Comparison of ENCODE assay signal across 8 cellular contexts in genomic region chr6:139161817-139162284, GRCh38. TPM values are rescaled to one million over a fixed set of nuclear protein-coding genes. Genes with fewer than 3 reads are reported as not detected.
DNase-seq lines count a peak whose midpoint lies in the region; ATAC-seq, FAIRE-seq and TF ChIP-seq lines count a peak whose summit lies in the region.

No MANE protein-coding gene starts in this region.

- H3K9me2 ChIP-seq in PC-3 (replicated peaks; ENCODE audit: low read length), result no peaks in the 10 kb centered on the region

- TF ChIP-seq CTCF in right lobe of liver (IDR thresholded peaks at IDR 0.05) (no peak), HepG2 (CRISPR knock-in tag; IDR thresholded peaks at IDR 0.05) (no peak), osteocyte (IDR thresholded peaks at IDR 0.05) (no peak), PC-3 (conservative IDR thresholded peaks at IDR 0.05; ENCODE audit: low read depth, low read length) (no peak), lower leg skin (IDR thresholded peaks at IDR 0.05) (no peak)

- WGBS in right lobe of liver (ENCODE audit: insufficient coverage, low coverage, low lambda C conversion rate, missing lambda C conversion rate), result 71% methylated on average over 3 of the region's 3 CpGs
- WGBS in HepG2 (ENCODE audit: low lambda C conversion rate), result 55% methylated on average over 3 of the region's 3 CpGs
- 59 to 66% methylated on average over 3 of the region's 3 CpGs for WGBS in lower leg skin, 2 donors

- TF ChIP-seq EP300 in HepG2 (IDR thresholded peaks at IDR 0.05; ENCODE audit: low read depth in 2 of 2, low read length in 2 of 2), result no peak
- no peak for TF ChIP-seq EP300 in HepG2 (CRISPR knock-in tag; IDR thresholded peaks at IDR 0.05; ENCODE audit: borderline replicate concordance)

- H3K4me1 ChIP-seq in right lobe of liver (no peaks in the 10 kb centered on the region), HepG2 (ENCODE audit: insufficient read depth, low read length) (no peaks in the 10 kb centered on the region), PC-3 (ENCODE audit: insufficient read depth, low read length) (no peaks in the 10 kb centered on the region)

- CTCF ChIA-PET in HepG2 (lab: Yijun Ruan, JAX; ENCODE audit: low intra/inter-chr PET ratio, low total read pairs) (no interaction called here), PC-3 (lab: Charles Lee) (no interaction called here)

- no peak overlapping the region for H3K27ac Mint-ChIP-seq in osteocyte (ENCODE audit: unreplicated experiment)

- no peak for TF ChIP-seq RAD21 in HepG2 (CRISPR knock-in tag; IDR thresholded peaks at IDR 0.05)

- H3F3A ChIP-seq in PC-3 (ENCODE audit: low read length, unreplicated experiment), result no peaks in the 10 kb centered on the region

- intact Hi-C loops in right lobe of liver (cut with DNase I), result no loop called here
- intact Hi-C loops in HepG2 (cut with micrococcal nuclease; ENCODE audit: unreplicated experiment), result no loop called here
- intact Hi-C loops in PC-3 (cut with micrococcal nuclease), result no loop called here
- intact Hi-C loops in lower leg skin (cut with DNase I; ENCODE audit: low total_unique reads), result no loop called here

- H3K36me3 Mint-ChIP-seq in osteocyte (ENCODE audit: unreplicated experiment), result peaks cover 14% of the 10 kb centered on the region

- H3K79me2 ChIP-seq in HepG2 (ENCODE audit: insufficient read depth, low read length) (no peaks in the 10 kb centered on the region), PC-3 (ENCODE audit: low read length) (no peaks in the 10 kb centered on the region)

- H3K4me3 ChIP-seq in right lobe of liver (no peak overlapping the region), HepG2 (replicated peaks in 1 of 3; ENCODE audit: insufficient read depth in 1 of 3, low read depth in 2 of 3, low read length in 3 of 3) (no peak overlapping the region), PC-3 (ENCODE audit: low read length) (no peak overlapping the region), lower leg skin (ENCODE audit: low read depth, poor library complexity, severe bottlenecking) (no peak overlapping the region)

- H3K27me3 Mint-ChIP-seq in osteocyte (ENCODE audit: unreplicated experiment), result no peaks in the 10 kb centered on the region

- ATAC-seq in right lobe of liver (peak in 3 of 4 donors; percentile 18 to 44 (median 35)), HepG2 (no peak), HG03520 (IDR thresholded peaks at IDR 0.05; ENCODE audit: unreplicated experiment) (peak; percentile 96), PC-3 (no peak)

- no peak for DNase-seq in right lobe of liver
- no peak for DNase-seq in HepG2 (ENCODE audit: low spot score)
- DNase-seq in activated T-helper 1 cell treated with Interleukin-2 at 50 U/mL for 16 hours (ENCODE audit: low read depth), result peak; percentile 51
- peak; percentile 34 to 39 for DNase-seq in stimulated activated CD4-positive, alpha-beta T cell treated with anti-CD3 and anti-CD28 coated beads, Interleukin-15, amount 100 ng/mL, for 1 hour (ENCODE audit: low read depth in 1 of 2, low spot score in 1 of 2)
- no peak for DNase-seq in osteocyte (ENCODE audit: extremely low spot score, unreplicated experiment)
- no peak for DNase-seq in PC-3
- no peak for DNase-seq in lower leg skin (ENCODE audit: low spot score in 2 of 2)

- H3K4me2 ChIP-seq in HepG2 (ENCODE audit: low read depth, low read length) (no peak overlapping the region), PC-3 (ENCODE audit: low read length) (no peak overlapping the region)

- H3K9me3 Mint-ChIP-seq in osteocyte (ENCODE audit: unreplicated experiment), result no peaks in the 10 kb centered on the region

- no peak overlapping the region for H3K4me3 Mint-ChIP-seq in osteocyte (ENCODE audit: unreplicated experiment)

- H3K27ac ChIP-seq in right lobe of liver, result no peak overlapping the region
- H3K27ac ChIP-seq in HepG2 (ENCODE audit: extremely low read length, insufficient read depth, low read length), result no peak overlapping the region
- no peak overlapping the region for H3K27ac ChIP-seq in PC-3 (ENCODE audit: low read length)

- H3K4me1 Mint-ChIP-seq in osteocyte (ENCODE audit: unreplicated experiment), result peaks cover 3% of the 10 kb centered on the region

- no peak for FAIRE-seq in HepG2 (lab: Jason Lieb, UNC)

- POLR2A ChIA-PET in HepG2 (lab: Yijun Ruan, JAX), result no interaction called here
- POLR2A ChIA-PET in PC-3 (lab: Charles Lee; ENCODE audit: unreplicated experiment), result no interaction called here

- no peaks in the 10 kb centered on the region for H3K27me3 ChIP-seq in right lobe of liver
- no peaks in the 10 kb centered on the region; a peak in 1 of 5 replicates for H3K27me3 ChIP-seq in HepG2 (ENCODE audit: control insufficient read depth in 1 of 2, insufficient read depth in 2 of 2, low read length in 2 of 2)
- no peaks in the 10 kb centered on the region for H3K27me3 ChIP-seq in PC-3 (ENCODE audit: low read length)

- TF ChIP-seq POLR2A in right lobe of liver (IDR thresholded peaks at IDR 0.05), result no peak
- TF ChIP-seq POLR2A in HepG2 (IDR thresholded peaks at IDR 0.05; ENCODE audit: insufficient read depth in 1 of 2, low read depth in 2 of 2, low read length in 2 of 2), result no peak
- TF ChIP-seq POLR2A in lower leg skin (IDR thresholded peaks at IDR 0.05), result no peak

- no peaks in the 10 kb centered on the region for H3K9me3 ChIP-seq in right lobe of liver
- H3K9me3 ChIP-seq in HepG2 (ENCODE audit: low read length), result no peaks in the 10 kb centered on the region
- no peaks in the 10 kb centered on the region for H3K9me3 ChIP-seq in PC-3 (ENCODE audit: low read length)

- H3K9ac ChIP-seq in HepG2 (ENCODE audit: insufficient read depth, low read depth, low read length) (no peak overlapping the region), PC-3 (ENCODE audit: low read length) (no peak overlapping the region)

- H4K20me1 ChIP-seq in HepG2 (ENCODE audit: insufficient read depth, low read length) (no peaks in the 10 kb centered on the region), PC-3 (ENCODE audit: low read length) (no peaks in the 10 kb centered on the region)

- BruUV-seq in HepG2 (replicated peaks; lab: Mats Ljungman, UMichigan), result no TSS peak
- no TSS peak for BruUV-seq in PC-3 (replicated peaks; lab: Mats Ljungman, UMichigan)

- in situ Hi-C loops in HepG2 (cut with HindIII; ENCODE audit: extremely low pct_ligation_motif_present, low pct_unique_long_range_greater_than_20kb), result no loop called here

- H3K36me3 ChIP-seq in right lobe of liver (peaks cover 0 to 6% (median 2%) of the 10 kb centered on the region in 4 donors), HepG2 (replicated peaks in 1 of 2; ENCODE audit: control insufficient read depth in 1 of 2, insufficient read depth in 2 of 2, low read length in 2 of 2) (no peaks in the 10 kb centered on the region), PC-3 (ENCODE audit: low read depth, low read length) (no peaks in the 10 kb centered on the region)

- H2AFZ ChIP-seq in HepG2 (ENCODE audit: low read length), result no peak overlapping the region
- H2AFZ ChIP-seq in PC-3 (ENCODE audit: low read length), result no peak overlapping the region

TF ChIP-seq in HepG2, 621 proteins besides CTCF, POLR2A, EP300 and RAD21 (continues in another document):
- no peak for TF ChIP-seq SIX1 (CRISPR knock-in tag; IDR thresholded peaks at IDR 0.05; ENCODE audit: borderline replicate concordance)
- TF ChIP-seq DRAP1 (CRISPR knock-in tag; IDR thresholded peaks at IDR 0.05), result no peak
- TF ChIP-seq ZNF253 (CRISPR knock-in tag; IDR thresholded peaks at IDR 0.05; ENCODE audit: borderline replicate concordance), result no peak
- TF ChIP-seq CSRNP1 (CRISPR knock-in tag; IDR thresholded peaks at IDR 0.05), result no peak
- no peak for TF ChIP-seq ZNF331 (CRISPR knock-in tag; IDR thresholded peaks at IDR 0.05)

RNA-seq across cellular contexts. Expression of gene HECA, which starts 27.0 kb away (rescaled TPM):
- total RNA-seq in right lobe of liver (10 to 100 TPM in 4 of 6 experiments, 1 to 10 TPM in 2; 6.8 to 12.2 (median 11.0) TPM), HepG2 (2016; rRNA removed; fragmentation: Illumina TruSeq; extraction: Trizol) (0.15 and 0.18 TPM in 2 replicates), osteocyte (24.3 and 26.2 TPM in 2 replicates), PC-3 (2014; rRNA removed) (4.2 and 7.7 TPM in 2 replicates), lower leg skin (10 to 100 TPM; 80.3 to 99.5 (median 86.5) TPM)
- 0.10 TPM in 1 of 2 replicates, not detected in the other for total RNA-seq in HepG2 (2016; cell fraction: cytosol; rRNA removed; fragmentation: Illumina TruSeq; extraction: Trizol; ENCODE audit: low read depth)
- total RNA-seq in HepG2 (2016; cell fraction: insoluble cytoplasmic fraction; rRNA removed; fragmentation: Illumina TruSeq; extraction: Trizol), result 0.13 and 0.17 TPM in 2 replicates
- 0.09 and 0.10 TPM in 2 replicates for total RNA-seq in HepG2 (2016; cell fraction: membrane; rRNA removed; fragmentation: Illumina TruSeq; extraction: Trizol)
- total RNA-seq in HepG2 (2016; cell fraction: nucleus; rRNA removed; fragmentation: Illumina TruSeq; extraction: Trizol), result 0.13 and 0.16 TPM in 2 replicates
- 0.49 and 0.68 TPM in 2 replicates for polyA plus RNA-seq in HepG2 (2011; rRNA removed)
- polyA plus RNA-seq in HepG2 (2011; cell fraction: cytosol; rRNA removed), result 0.25 and 0.47 TPM in 2 replicates
- polyA plus RNA-seq in HepG2 (2011; cell fraction: nucleus; rRNA removed), result 0.35 and 0.52 TPM in 2 replicates
- polyA plus RNA-seq in HepG2 (2012), result 0.87 and 1.8 TPM in 2 replicates
- not detected in 2 replicates for polyA plus RNA-seq in HepG2 (2016; cell fraction: cytosol; fragmentation: Illumina TruSeq; extraction: Trizol; ENCODE audit: low read depth)
- 0.13 and 0.22 TPM in 2 replicates for polyA plus RNA-seq in HepG2 (2016; cell fraction: insoluble cytoplasmic fraction; fragmentation: Illumina TruSeq; extraction: Trizol; ENCODE audit: low read depth)
- polyA plus RNA-seq in HepG2 (2016; cell fraction: membrane; fragmentation: Illumina TruSeq; extraction: Trizol; ENCODE audit: low read depth), result 0.03 and 0.08 TPM in 2 replicates
- polyA plus RNA-seq in HepG2 (2016; cell fraction: nucleus; fragmentation: Illumina TruSeq; extraction: Trizol; ENCODE audit: insufficient read depth, low read depth), result 0.12 and 0.15 TPM in 2 replicates
- polyA minus RNA-seq in HepG2 (2011; rRNA and poly(A)+ RNA removed; ENCODE audit: low replicate concordance), result 1.0 and 7.6 TPM in 2 replicates
- 0.70 and 1.2 TPM in 2 replicates for polyA minus RNA-seq in HepG2 (2011; cell fraction: cytosol; rRNA and poly(A)+ RNA removed)
- 0.77 and 1.4 TPM in 2 replicates for polyA minus RNA-seq in HepG2 (2011; cell fraction: nucleus; rRNA and poly(A)+ RNA removed)

Comparison
In these comparisons a context has a peak if more than half of its experiments do, and no peak if none do; other contexts are left out.
1. ATAC-seq: peak in right lobe of liver (3 of 4) and HG03520 (single experiment); none in HepG2 (single experiment) and PC-3 (single experiment).
2. DNase-seq: peak in activated T-helper 1 cell treated with Interleukin-2 at 50 U/mL for 16 hours (single experiment) and stimulated activated CD4-positive, alpha-beta T cell treated with anti-CD3 and anti-CD28 coated beads, Interleukin-15, amount 100 ng/mL, for 1 hour (2 of 2); none in right lobe of liver (0 of 3), HepG2 (single experiment), osteocyte (single experiment), PC-3 (single experiment) and lower leg skin (0 of 2).